ENCODE assay signal across 9 cellular contexts in genomic region chr12:52171950-52172512, GRCh38. TPM values are rescaled to one million over a fixed set of nuclear protein-coding genes. Genes with fewer than 3 reads are reported as not detected.
DNase-seq lines count a peak whose midpoint lies in the region; ATAC-seq, FAIRE-seq and TF ChIP-seq lines count a peak whose summit lies in the region.
"Had no signal": no experiment of that assay in that cellular context is flagged by ENCODE, and none has a peak within 500 bp of the region (broad histone marks: within the 10 kb centered on the region; RNA-seq: fewer than 3 reads in every experiment).

No MANE protein-coding gene starts in this region.

- no peaks in the 10 kb centered on the region for H3K9me3 Mint-ChIP-seq in Caco-2 (ENCODE audit: unreplicated experiment)
- H3K9me3 Mint-ChIP-seq in T-helper 2 cell treated with Interferon-gamma antibody and Interleukin-4, amounts not matched to agents 5 μg/mL and 100 μg/mL, for 36 hours: no peaks in the 10 kb centered on the region

- H3K27ac Mint-ChIP-seq in Caco-2 (ENCODE audit: unreplicated experiment): no peak overlapping the region
- no peak overlapping the region for H3K27ac Mint-ChIP-seq in T-helper 2 cell treated with Interferon-gamma antibody and Interleukin-4, amounts not matched to agents 5 μg/mL and 100 μg/mL, for 36 hours

- peak; percentile 80 for TF ChIP-seq RAD21 in HCT116 (IDR thresholded peaks at IDR 0.05; ENCODE audit: low read depth)

- no peak overlapping the region for H3K9ac ChIP-seq in HCT116 (ENCODE audit: low read length)
- peak overlapping the region; percentile 23 for H3K9ac ChIP-seq in keratinocyte (ENCODE audit: control insufficient read depth, extremely low read depth, insufficient read depth, low read length)

- H3K27me3 ChIP-seq in Caco-2 (replicated peaks; ENCODE audit: control insufficient read depth, insufficient read depth, low read length) (no peaks in the 10 kb centered on the region), HCT116 (ENCODE audit: insufficient read depth, low read length) (no peaks in the 10 kb centered on the region), keratinocyte (ENCODE audit: control insufficient read depth, extremely low read depth, insufficient read depth, low read length) (no peaks in the 10 kb centered on the region)

- RAD21 ChIA-PET in HCT116 (lab: Charles Lee; ENCODE audit: low non-redundant PET in 1 of 2, low total read pairs in 2 of 2, uncharacterized antibody in 2 of 2, unreplicated experiment in 2 of 2): no interaction called here

- H4K20me1 ChIP-seq in HCT116 (ENCODE audit: insufficient read depth) (no peaks in the 10 kb centered on the region), keratinocyte (ENCODE audit: control insufficient read depth, extremely low read depth, insufficient read depth, low read length) (no peaks in the 10 kb centered on the region)

- peak; percentile 99 for FAIRE-seq in keratinocyte (lab: Jason Lieb, UNC)

- POLR2A ChIA-PET in Caco-2 (lab: Charles Lee) (no interaction called here), HCT116 (lab: Charles Lee) (interaction anchor here (1.2 to 1.5 kb wide), 2 partner anchors 25 to 107 kb away, joined by 3 to 6 read pairs; no protein-coding TSS in a partner anchor)

- no peaks in the 10 kb centered on the region for H3K9me1 ChIP-seq in keratinocyte (ENCODE audit: control insufficient read depth, extremely low read depth, insufficient read depth, low read length)

- BruUV-seq in Caco-2 (replicated peaks; lab: Mats Ljungman, UMichigan) (no TSS peak), HCT116 (replicated peaks; lab: Mats Ljungman, UMichigan) (no TSS peak)

- H3K27me3 Mint-ChIP-seq in Caco-2 (ENCODE audit: insufficient read depth, unreplicated experiment): no peaks in the 10 kb centered on the region
- H3K27me3 Mint-ChIP-seq in T-helper 2 cell treated with Interferon-gamma antibody and Interleukin-4, amounts not matched to agents 5 μg/mL and 100 μg/mL, for 36 hours (ENCODE audit: low read depth): peaks cover 2% of the 10 kb centered on the region

- no peaks in the 10 kb centered on the region for H3K9me2 ChIP-seq in HCT116 (ENCODE audit: insufficient read depth)

- no peak overlapping the region for H3K4me3 Mint-ChIP-seq in Caco-2 (ENCODE audit: unreplicated experiment)
- no peak overlapping the region for H3K4me3 Mint-ChIP-seq in T-helper 2 cell treated with Interferon-gamma antibody and Interleukin-4, amounts not matched to agents 5 μg/mL and 100 μg/mL, for 36 hours

- peak in 1 of 2 experiments; percentile 24 for TF ChIP-seq CTCF in Caco-2 (IDR thresholded peaks at IDR 0.05; ENCODE audit: insufficient read depth in 1 of 2, low read depth in 1 of 2, low read length in 1 of 2, severe bottlenecking in 1 of 2, unreplicated experiment in 1 of 2)
- TF ChIP-seq CTCF in HCT116 (IDR thresholded peaks at IDR 0.05 in 2 of 3, conservative IDR thresholded peaks at IDR 0.05 in 1 of 3; ENCODE audit: borderline replicate concordance in 1 of 3, insufficient read depth in 1 of 3, low read depth in 2 of 3, low read length in 2 of 3): peak; percentile 78 to 90 (median 82)
- TF ChIP-seq CTCF in keratinocyte (optimal IDR thresholded peaks at IDR 0.05 in 1 of 3, IDR thresholded peaks at IDR 0.05 in 1 of 3, conservative IDR thresholded peaks at IDR 0.05 in 1 of 3; ENCODE audit: extremely low read depth in 1 of 3, insufficient read depth in 2 of 3, low read length in 3 of 3): peak; percentile 42 to 61 (median 56)

- H2AFZ ChIP-seq in HCT116 (ENCODE audit: low read depth, low read length, poor library complexity, severe bottlenecking) (no peak overlapping the region), keratinocyte (ENCODE audit: control insufficient read depth, low read length) (no peak overlapping the region)

- H3K79me2 ChIP-seq in HCT116 (ENCODE audit: insufficient read depth, low read length) (no peaks in the 10 kb centered on the region), keratinocyte (ENCODE audit: control insufficient read depth, insufficient read depth, low read length) (no peaks in the 10 kb centered on the region)

- peaks cover 13% of the 10 kb centered on the region for H3K4me1 Mint-ChIP-seq in Caco-2 (ENCODE audit: low read depth, unreplicated experiment)
- H3K4me1 Mint-ChIP-seq in T-helper 2 cell treated with Interferon-gamma antibody and Interleukin-4, amounts not matched to agents 5 μg/mL and 100 μg/mL, for 36 hours (ENCODE audit: low read depth): no peaks in the 10 kb centered on the region

- H3K4me3 ChIP-seq in Caco-2 (ENCODE audit: low read depth, low read length) (no peak overlapping the region), HCT116 (replicated peaks in 1 of 2; ENCODE audit: low read depth in 1 of 2, low read length in 2 of 2) (no peak overlapping the region), keratinocyte (ENCODE audit: control insufficient read depth in 2 of 3, extremely low read depth in 1 of 3, insufficient read depth in 2 of 3, low read depth in 1 of 3, low read length in 3 of 3) (no peak overlapping the region)

- ATAC-seq in HCT116 (peak; percentile 81), SK-N-SH treated with all-trans-retinoic acid at 6 μM for 48 hours (peak; percentile 55), GM19397 (IDR thresholded peaks at IDR 0.05; ENCODE audit: unreplicated experiment) (no peak), GM21723 (IDR thresholded peaks at IDR 0.05; ENCODE audit: unreplicated experiment) (no peak)

- CTCF ChIA-PET in Caco-2 (lab: Charles Lee) (interaction anchor here (0.6 to 1.0 kb wide), 4 partner anchors 18 to 147 kb away, joined by 3 to 4 read pairs (median 3); no protein-coding TSS in a partner anchor), HCT116 (lab: Charles Lee) (interaction anchor here (0.7 to 2.6 kb wide), 17 partner anchors 10 to 156 kb away, joined by 3 to 17 read pairs (median 3); no protein-coding TSS in a partner anchor)

- peak; percentile 63 to 70 for DNase-seq in Caco-2
- DNase-seq in HCT116 (ENCODE audit: low read depth, low spot score): no peak
- no peak for DNase-seq in keratinocyte (ENCODE audit: low read depth, low spot score)
- no peak for DNase-seq in T-helper 2 cell treated with Interferon-gamma antibody and Interleukin-4, amounts not matched to agents 5 μg/mL and 100 μg/mL, for 36 hours (ENCODE audit: low spot score)
- DNase-seq in NCI-H2107 (lab: John Stamatoyannopoulos, UW): no peak

- H3K36me3 Mint-ChIP-seq in Caco-2 (ENCODE audit: insufficient read depth, unreplicated experiment): no peaks in the 10 kb centered on the region
- H3K36me3 Mint-ChIP-seq in T-helper 2 cell treated with Interferon-gamma antibody and Interleukin-4, amounts not matched to agents 5 μg/mL and 100 μg/mL, for 36 hours (ENCODE audit: low read depth): no peaks in the 10 kb centered on the region

- no peak overlapping the region for H3K27ac ChIP-seq in HCT116 (ENCODE audit: low read depth, low read length)
- H3K27ac ChIP-seq in keratinocyte (ENCODE audit: control insufficient read depth, insufficient read depth, low read length): no peak overlapping the region

- H3K4me1 ChIP-seq in Caco-2: peaks cover 15% of the 10 kb centered on the region
- peaks cover 15 to 46% of the 10 kb centered on the region in 2 experiments for H3K4me1 ChIP-seq in HCT116 (ENCODE audit: control insufficient read depth in 1 of 2, insufficient read depth in 2 of 2, low read length in 2 of 2)
- H3K4me1 ChIP-seq in keratinocyte (ENCODE audit: control insufficient read depth, extremely low read depth, insufficient read depth, low read length): peaks cover 35% of the 10 kb centered on the region

- no peak for TF ChIP-seq POLR2A in HCT116 (IDR thresholded peaks at IDR 0.05; ENCODE audit: borderline replicate concordance, extremely low read depth, insufficient read depth, insufficient read length)

- intact Hi-C loops in Caco-2 (cut with micrococcal nuclease; ENCODE audit: unreplicated experiment) (no loop called here), HCT116 (cut with micrococcal nuclease) (no loop called here)

- H3K36me3 ChIP-seq in Caco-2 (ENCODE audit: control insufficient read depth, insufficient read depth, low read length) (no peaks in the 10 kb centered on the region), HCT116 (ENCODE audit: control insufficient read depth in 1 of 2, insufficient read depth in 2 of 2, low read length in 2 of 2) (no peaks in the 10 kb centered on the region), keratinocyte (ENCODE audit: control insufficient read depth in 2 of 2, extremely low read depth in 1 of 2, insufficient read depth in 2 of 2, low read length in 2 of 2) (no peaks in the 10 kb centered on the region)

- H3K9me3 ChIP-seq in Caco-2 (no peaks in the 10 kb centered on the region), HCT116 (ENCODE audit: control insufficient read depth in 1 of 2, insufficient read depth in 1 of 2, low read depth in 1 of 2, low read length in 2 of 2) (no peaks in the 10 kb centered on the region), keratinocyte (ENCODE audit: control insufficient read depth, low read depth, low read length) (no peaks in the 10 kb centered on the region)

- dilution Hi-C loops in keratinocyte (cut with MboI; ENCODE audit: extremely low pct_ligation_motif_present, low sequenced_read_pairs): no loop called here

- H3K4me2 ChIP-seq in HCT116 (ENCODE audit: low read length) (peak overlapping the region; percentile 30; the same call in 1 of the 2 replicates), keratinocyte (ENCODE audit: control insufficient read depth, extremely low read depth, insufficient read depth, low read depth, low read length) (no peak overlapping the region)

TF ChIP-seq in HCT116, 20 proteins besides CTCF, POLR2A, EP300 and RAD21 (continues in another document):
- TF ChIP-seq POLR2AphosphoS5 (IDR thresholded peaks at IDR 0.05; ENCODE audit: low read depth, low read length) (no peak), CBX3 (IDR thresholded peaks at IDR 0.05; ENCODE audit: low read depth) (no peak), ATF3 (IDR thresholded peaks at IDR 0.05) (no peak)

TF ChIP-seq in SK-N-SH treated with all-trans-retinoic acid at 6 μM for 48 hours, 23 proteins besides CTCF, POLR2A, EP300 and RAD21 (continues in another document):
- no peak for TF ChIP-seq OSR1 (CRISPR knock-in tag; IDR thresholded peaks at IDR 0.05)
- no peak for TF ChIP-seq SNAI2 (CRISPR knock-in tag; IDR thresholded peaks at IDR 0.05)
- TF ChIP-seq RARB (CRISPR knock-in tag; IDR thresholded peaks at IDR 0.05): no peak
- TF ChIP-seq ISL1 (CRISPR knock-in tag; IDR thresholded peaks at IDR 0.05): no peak

RNA-seq across cellular contexts. Expression of gene KRT80, which starts 19.8 kb away (rescaled TPM):
- 0.26 and 0.29 TPM in 2 replicates for total RNA-seq in Caco-2 (2022)
- total RNA-seq in HCT116 (2021; ENCODE audit: unreplicated experiment): 8.8 TPM
- 14.4 and 24.3 TPM in 2 replicates for polyA plus RNA-seq in HCT116 (2012)
- 3.3 to 7.2 TPM (median 4.1 TPM) in 3 replicates for polyA plus RNA-seq in keratinocyte
- polyA plus RNA-seq in keratinocyte (2011; ENCODE audit: low read depth): 109 TPM
- polyA plus RNA-seq in keratinocyte (2011; cell fraction: cytosol; rRNA removed): 4.2 and 7.4 TPM in 2 replicates
- polyA plus RNA-seq in keratinocyte (2011; cell fraction: nucleus; rRNA removed): 7.3 and 11.7 TPM in 2 replicates
- polyA plus RNA-seq in keratinocyte (2012; ENCODE audit: low replicate concordance): 7.1 and 246 TPM in 2 replicates
- 4.3 to 10.4 TPM (median 6.0 TPM) in 3 replicates for polyA minus RNA-seq in keratinocyte
- 7.9 TPM for polyA minus RNA-seq in keratinocyte (2011; cell fraction: cytosol; rRNA and poly(A)+ RNA removed)
- 6.9 and 10.4 TPM in 2 replicates for polyA minus RNA-seq in keratinocyte (2011; cell fraction: nucleus; rRNA and poly(A)+ RNA removed)
- total RNA-seq: mesenteric fat pad had no signal

Comparison
In these comparisons a context has a peak if more than half of its experiments do, and no peak if none do; other contexts are left out.
1. DNase-seq: peak in Caco-2 (2 of 2); none in HCT116 (single experiment), keratinocyte (single experiment), T-helper 2 cell treated with Interferon-gamma antibody and Interleukin-4, amounts not matched to agents 5 μg/mL and 100 μg/mL, for 36 hours (single experiment) and NCI-H2107 (single experiment).
2. ATAC-seq: peak in HCT116 (single experiment) and SK-N-SH treated with all-trans-retinoic acid at 6 μM for 48 hours (single experiment); none in GM19397 (single experiment) and GM21723 (single experiment).